ENCODE assay signal across 17 cellular contexts in genomic region chrX:42530027-42530426, GRCh38.
DNase-seq lines count a peak whose midpoint lies in the region; ATAC-seq lines count a peak whose summit lies in the region.
"Had no signal": no experiment of that assay in that cellular context is flagged by ENCODE, and none has a peak within 500 bp of the region (broad histone marks: within the 10 kb centered on the region; RNA-seq: fewer than 3 reads in every experiment).

No MANE protein-coding gene starts in this region.

- no peaks in the 10 kb centered on the region for H3K4me1 ChIP-seq in effector memory CD4-positive, alpha-beta T cell (ENCODE audit: control insufficient read depth, insufficient read depth, low read length, poor library complexity, severe bottlenecking)
- no peaks in the 10 kb centered on the region for H3K4me1 ChIP-seq in CD8-positive, alpha-beta memory T cell (ENCODE audit: insufficient read depth, low read length)
- H3K4me1 ChIP-seq: left ventricle myocardium inferior had no signal

- no peaks in the 10 kb centered on the region for H3K27me3 ChIP-seq in effector memory CD4-positive, alpha-beta T cell (replicated peaks; ENCODE audit: control insufficient read depth, insufficient read depth, low read length, poor library complexity, severe bottlenecking)
- H3K27me3 ChIP-seq in CD8-positive, alpha-beta memory T cell (ENCODE audit: insufficient read depth, low read length, poor library complexity, severe bottlenecking) = no peaks in the 10 kb centered on the region

- no peak overlapping the region for H3K4me3 Mint-ChIP-seq in CD8-positive, alpha-beta memory T cell

- DNase-seq in GM04504 (ENCODE audit: low read depth) (peak; percentile 54), RPMI7951 (ENCODE audit: low read depth) (peak; percentile 1), skeletal muscle cell (ENCODE audit: low read depth) (peak; percentile 12), COR-L47 (lab: John Stamatoyannopoulos, UW) (no peak)
- no peak for DNase-seq in effector memory CD4-positive, alpha-beta T cell
- no peak for DNase-seq in CD8-positive, alpha-beta memory T cell
- DNase-seq: activated CD8-positive, alpha-beta memory T cell treated with anti-CD3 and anti-CD28 coated beads, Interleukin-2, amount 50 U/mL, for 48 hours; amygdala; DND-41; foreskin melanocyte; left ventricle myocardium inferior; NCI-H1092 treated with DMSO at 0.1 percent for 48 hours; NCI-H526; SIG-M5; stimulated activated CD4-positive, alpha-beta T cell treated with anti-CD3 and anti-CD28 coated beads, Interleukin-1b, Interleukin-23, amount 100 ng/mL, for 48 hours; stimulated activated naive CD4-positive, alpha-beta T cell treated with Interleukin-2 at 50 U/mL for 16 hours had no signal

- H3K27ac ChIP-seq in effector memory CD4-positive, alpha-beta T cell (ENCODE audit: insufficient read depth, low read length, poor library complexity, severe bottlenecking) = no peak overlapping the region
- no peak overlapping the region for H3K27ac ChIP-seq in CD8-positive, alpha-beta memory T cell (ENCODE audit: low read depth, low read length)
- H3K27ac ChIP-seq: left ventricle myocardium inferior had no signal

- peak overlapping the region in 3 of 8 donors; percentile 32 to 62 (median 43) for H3K27ac Mint-ChIP-seq in CD8-positive, alpha-beta memory T cell

- no peaks in the 10 kb centered on the region for H3K36me3 Mint-ChIP-seq in CD8-positive, alpha-beta memory T cell

- H3K9me3 Mint-ChIP-seq in CD8-positive, alpha-beta memory T cell = peaks cover 0 to 12% (median 8%) of the 10 kb centered on the region in 5 donors

- CTCF ChIA-PET in CD8-positive, alpha-beta memory T cell (lab: Charles Lee) = no interaction called here

- peaks cover 16 to 33% (median 25%) of the 10 kb centered on the region in 3 donors for H3K4me1 Mint-ChIP-seq in CD8-positive, alpha-beta memory T cell

- H3K4me3 ChIP-seq in skeletal muscle cell (ENCODE audit: low read depth, low read length) = no peak overlapping the region
- no peak overlapping the region for H3K4me3 ChIP-seq in effector memory CD4-positive, alpha-beta T cell (ENCODE audit: insufficient read depth, low read depth, low read length, poor library complexity, severe bottlenecking)
- no peak overlapping the region for H3K4me3 ChIP-seq in CD8-positive, alpha-beta memory T cell (ENCODE audit: low read length)
- H3K4me3 ChIP-seq: left ventricle myocardium inferior had no signal

- H3K27me3 Mint-ChIP-seq in CD8-positive, alpha-beta memory T cell = no peaks in the 10 kb centered on the region

- H3K9me3 ChIP-seq in effector memory CD4-positive, alpha-beta T cell (ENCODE audit: control insufficient read depth, low read length) = no peaks in the 10 kb centered on the region
- no peaks in the 10 kb centered on the region for H3K9me3 ChIP-seq in CD8-positive, alpha-beta memory T cell (ENCODE audit: low read length)
- H3K9me3 ChIP-seq: left ventricle myocardium inferior had no signal

- H3K36me3 ChIP-seq in effector memory CD4-positive, alpha-beta T cell (ENCODE audit: control insufficient read depth, insufficient read depth, low read length) = no peaks in the 10 kb centered on the region
- H3K36me3 ChIP-seq in CD8-positive, alpha-beta memory T cell (ENCODE audit: insufficient read depth, low read length) = no peaks in the 10 kb centered on the region
- H3K36me3 ChIP-seq: left ventricle myocardium inferior had no signal

- ATAC-seq in esophagus mucosa = peak; percentile 88

- POLR2A ChIA-PET in CD8-positive, alpha-beta memory T cell (lab: Charles Lee) = no interaction called here

Comparison
In these comparisons a context has a peak if more than half of its experiments do, and no peak if none do; other contexts are left out.
1. DNase-seq: peak in GM04504 (single experiment), RPMI7951 (single experiment) and skeletal muscle cell (single experiment); none in COR-L47 (single experiment), effector memory CD4-positive, alpha-beta T cell (0 of 3) and CD8-positive, alpha-beta memory T cell (0 of 5).